Comparison of ENCODE assay signal across 11 cellular contexts in the genomic region with DNA sequence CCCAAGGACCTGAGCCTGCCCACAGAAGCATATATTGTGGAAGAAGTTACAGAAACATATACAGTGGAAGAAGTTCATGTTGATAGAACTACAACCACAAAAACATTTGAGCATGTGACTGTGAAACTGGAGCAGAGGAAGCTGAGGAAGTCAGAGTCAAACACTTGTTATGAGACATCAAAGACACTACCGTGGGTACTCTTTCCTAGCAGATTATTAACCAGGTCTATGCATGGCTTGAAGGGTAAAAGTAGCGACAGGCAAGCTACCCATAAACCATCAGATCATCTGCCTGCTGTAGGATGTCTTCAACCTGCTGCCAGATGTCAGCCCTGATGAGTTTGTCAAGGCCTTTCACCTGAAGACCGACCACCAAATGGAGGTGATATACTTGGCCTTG. TPM values are rescaled to one million over a fixed set of nuclear protein-coding genes. Genes with fewer than 3 reads are reported as not detected.
DNase-seq lines count a peak whose midpoint lies in the region; ATAC-seq lines count a peak whose summit lies in the region.
"Had no signal": no experiment of that assay in that cellular context is flagged by ENCODE, and none has a peak within 500 bp of the region (broad histone marks: within the 10 kb centered on the region; RNA-seq: fewer than 3 reads in every experiment).

No MANE protein-coding gene starts in this region.

- no peaks in the 10 kb centered on the region for H3K27me3 Mint-ChIP-seq in central memory CD8-positive, alpha-beta T cell

- H3K9me3 Mint-ChIP-seq in central memory CD8-positive, alpha-beta T cell, result no peaks in the 10 kb centered on the region

- peak; percentile 72 for ATAC-seq in GM18520 (IDR thresholded peaks at IDR 0.05; ENCODE audit: unreplicated experiment)
- ATAC-seq in GM21576 (IDR thresholded peaks at IDR 0.05; ENCODE audit: unreplicated experiment), result peak; percentile 87
- ATAC-seq in HG03469 (IDR thresholded peaks at IDR 0.05; ENCODE audit: unreplicated experiment), result peak; percentile 85
- ATAC-seq in central memory CD8-positive, alpha-beta T cell (replicated peaks; ENCODE audit: extremely low read depth, poor library complexity, severe bottlenecking), result peak; percentile 95

- no peak for DNase-seq in central memory CD8-positive, alpha-beta T cell (ENCODE audit: low spot score in 2 of 2)
- DNase-seq in SW 1271 (lab: John Stamatoyannopoulos, UW) (no peak), mucosa of gallbladder (ENCODE audit: low spot score) (no peak), NCI-H2171 (lab: John Stamatoyannopoulos, UW) (no peak)
- DNase-seq in effector CD8-positive, alpha-beta T cell (lab: John Stamatoyannopoulos, UW), result no peak
- DNase-seq: brain microvascular endothelial cell, sigmoid colon, tibial artery had no signal

- H3K27ac Mint-ChIP-seq in central memory CD8-positive, alpha-beta T cell (ENCODE audit: low read depth), result peak overlapping the region; percentile 84

- peaks cover 4% of the 10 kb centered on the region for H3K36me3 Mint-ChIP-seq in central memory CD8-positive, alpha-beta T cell (ENCODE audit: insufficient read depth)

- peak overlapping the region; percentile 36 for H3K4me3 Mint-ChIP-seq in central memory CD8-positive, alpha-beta T cell

- H3K4me1 Mint-ChIP-seq in central memory CD8-positive, alpha-beta T cell, result peaks cover 22% of the 10 kb centered on the region

RNA-seq across cellular contexts. Expression of a gene that starts 35.8 kb away (rescaled TPM):
- total RNA-seq in mucosa of gallbladder, result 85.7 TPM
